30 cellular contexts compared by ENCODE assay signal in the genomic region with DNA sequence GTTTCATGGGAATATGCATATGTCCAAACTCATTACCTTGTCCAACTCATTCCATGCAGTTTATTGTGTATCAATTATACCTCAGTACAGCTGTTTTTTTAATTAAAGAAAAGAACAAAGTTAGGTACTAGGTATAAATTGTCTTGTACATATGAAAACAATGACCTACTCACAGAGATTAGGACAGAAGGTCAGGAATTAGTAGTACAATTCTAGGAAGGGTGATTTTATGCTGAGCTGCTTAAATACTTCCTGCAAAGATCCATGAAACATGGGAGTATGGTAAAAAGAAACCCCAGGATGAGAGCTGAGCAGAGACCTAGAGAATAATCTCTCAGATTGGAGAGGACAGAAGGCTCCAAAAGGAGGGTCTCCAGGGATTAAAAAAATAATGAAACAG.
"Had no signal": no experiment of that assay in that cellular context is flagged by ENCODE, and none has a peak within 500 bp of the region (broad histone marks: within the 10 kb centered on the region; RNA-seq: fewer than 3 reads in every experiment).

No MANE protein-coding gene starts in this region.

- H3K4me1 Mint-ChIP-seq: mesothelial cell of epicardium; natural killer cell; neural progenitor cell; stimulated activated naive CD8-positive, alpha-beta T cell treated with anti-CD3 and anti-CD28 coated beads, Interleukin-15, amount 100 ng/mL, for 72 hours had no signal

- H2AFZ ChIP-seq: neural progenitor cell, parathyroid adenoma had no signal

- H3K27me3 Mint-ChIP-seq: stimulated activated memory B cell treated with anti-CD40 and anti-IgM and Interleukin-4, amounts not matched to agents 10 μg/mL and 1 μg/mL and 100 μg/mL, for 72 hours; stimulated activated naive CD8-positive, alpha-beta T cell treated with anti-CD3 and anti-CD28 coated beads, Interleukin-15, amount 100 ng/mL, for 72 hours had no signal

- DNase-seq: hippocampal formation; kidney glomerular epithelial cell; left colon; left lung; lower lobe of right lung; mammary epithelial cell; mesendoderm; naive B cell; natural killer cell; nephron progenitor cell; occipital lobe; psoas muscle; right lobe of liver; stimulated activated CD4-positive, alpha-beta T cell treated with anti-CD3 and anti-CD28 coated beads, Interleukin-1b, Interleukin-23, amount 100 ng/mL, for 48 hours; stimulated activated CD4-positive, alpha-beta T cell treated with anti-CD3 and anti-CD28 coated beads, Interleukin-2, amount 100 ng/mL, for 48 hours; stimulated activated CD4-positive, alpha-beta T cell treated with anti-CD3 and anti-CD28 coated beads, Interleukin-4, amount 100 ng/mL, for 4 hours; stimulated activated CD8-positive, alpha-beta memory T cell treated with anti-CD3 and anti-CD28 coated beads, Interleukin-4, amount 100 ng/mL, for 48 hours; stimulated activated naive CD4-positive, alpha-beta T cell treated with Interleukin-2 at 50 U/mL for 16 hours; stimulated activated naive CD8-positive, alpha-beta T cell treated with anti-CD3 and anti-CD28 coated beads, Interleukin-15, amount 100 ng/mL, for 72 hours; substantia nigra; uterus had no signal

- H3K4me3 ChIP-seq: left lung, lower lobe of right lung, neural progenitor cell, psoas muscle, right lobe of liver, smooth muscle cell, tibial nerve, uterus had no signal

- H3K4me2 ChIP-seq: neural progenitor cell, smooth muscle cell had no signal

- H3K79me2 ChIP-seq: parathyroid adenoma had no signal

- H3K36me3 ChIP-seq: left lung, lower lobe of right lung, neural progenitor cell, neutrophil, right lobe of liver, tibial nerve, uterus had no signal

- H3K36me3 Mint-ChIP-seq: mesothelial cell of epicardium; naive B cell; natural killer cell; neural progenitor cell; stimulated activated memory B cell treated with anti-CD40 and anti-IgM and Interleukin-4, amounts not matched to agents 10 μg/mL and 1 μg/mL and 100 μg/mL, for 72 hours; type B pancreatic cell had no signal

- H3K27me3 ChIP-seq: left lung, neural progenitor cell, right lobe of liver, tibial nerve, uterus had no signal

- ATAC-seq: left colon; left lung; lower lobe of right lung; natural killer cell; psoas muscle; stimulated activated memory B cell treated with anti-CD40 and anti-IgM and Interleukin-4, amounts not matched to agents 10 μg/mL and 1 μg/mL and 100 μg/mL, for 72 hours; stimulated activated naive CD8-positive, alpha-beta T cell treated with anti-CD3 and anti-CD28 coated beads, Interleukin-15, amount 100 ng/mL, for 72 hours had no signal

- H3K9ac ChIP-seq: neural progenitor cell, parathyroid adenoma had no signal

- FAIRE-seq: keratinocyte had no signal

- H3K4me3 Mint-ChIP-seq: mesothelial cell of epicardium; naive B cell; natural killer cell; nephron progenitor cell; neural progenitor cell; stimulated activated memory B cell treated with anti-CD40 and anti-IgM and Interleukin-4, amounts not matched to agents 10 μg/mL and 1 μg/mL and 100 μg/mL, for 72 hours; stimulated activated naive CD8-positive, alpha-beta T cell treated with anti-CD3 and anti-CD28 coated beads, Interleukin-15, amount 100 ng/mL, for 72 hours; type B pancreatic cell had no signal

- H3K27ac ChIP-seq: left lung, lower lobe of right lung, neural progenitor cell, neutrophil, parathyroid adenoma, psoas muscle, right lobe of liver, tibial nerve, uterus had no signal

- H3K9me3 ChIP-seq: left lung, lower lobe of right lung, neutrophil, psoas muscle, right lobe of liver, tibial nerve, uterus had no signal

- H3K27ac Mint-ChIP-seq: mesothelial cell of epicardium; natural killer cell; nephron progenitor cell; neural progenitor cell; stimulated activated memory B cell treated with anti-CD40 and anti-IgM and Interleukin-4, amounts not matched to agents 10 μg/mL and 1 μg/mL and 100 μg/mL, for 72 hours; stimulated activated naive CD8-positive, alpha-beta T cell treated with anti-CD3 and anti-CD28 coated beads, Interleukin-15, amount 100 ng/mL, for 72 hours; type B pancreatic cell had no signal

- H3K9me3 Mint-ChIP-seq: natural killer cell; neural progenitor cell; stimulated activated memory B cell treated with anti-CD40 and anti-IgM and Interleukin-4, amounts not matched to agents 10 μg/mL and 1 μg/mL and 100 μg/mL, for 72 hours; stimulated activated naive CD8-positive, alpha-beta T cell treated with anti-CD3 and anti-CD28 coated beads, Interleukin-15, amount 100 ng/mL, for 72 hours; type B pancreatic cell had no signal

- H3K4me1 ChIP-seq: left lung, lower lobe of right lung, neural progenitor cell, parathyroid adenoma, right lobe of liver, tibial nerve, uterus had no signal
